Comparison of ENCODE assay signal across 9 cellular contexts in genomic region chr1:231757101-231757404, GRCh38.
A peak's percentile ranks its signal among the peaks of the same experiment; 100 is the strongest.
DNase-seq lines count a peak whose midpoint lies in the region; ATAC-seq and TF ChIP-seq lines count a peak whose summit lies in the region.
"Had no signal": no experiment of that assay in that cellular context is flagged by ENCODE, and none has a peak within 500 bp of the region (broad histone marks: within the 10 kb centered on the region; RNA-seq: fewer than 3 reads in every experiment).

No MANE protein-coding gene starts in this region.

- H3K4me1 ChIP-seq in Caco-2, result no peaks in the 10 kb centered on the region
- H3K4me1 ChIP-seq in gastroesophageal sphincter, result no peaks in the 10 kb centered on the region

- POLR2A ChIA-PET in Caco-2 (lab: Charles Lee), result no interaction called here

- H3K36me3 ChIP-seq in Caco-2 (ENCODE audit: control insufficient read depth, insufficient read depth, low read length), result no peaks in the 10 kb centered on the region
- H3K36me3 ChIP-seq in gastroesophageal sphincter, result peaks cover 0 to 20% of the 10 kb centered on the region in 2 donors

- no TSS peak for BruUV-seq in Caco-2 (replicated peaks; lab: Mats Ljungman, UMichigan)

- intact Hi-C loops in Caco-2 (cut with micrococcal nuclease; ENCODE audit: unreplicated experiment), result loop anchor here (1.0 to 5.0 kb wide), 2 partner anchors 49 to 130 kb away; partner anchors contain the start of gene DISC1
- intact Hi-C loops in head of caudate nucleus (cut with DNase I), result loop anchor here (1.0 kb wide), 1 partner anchor 49 kb away; no protein-coding TSS in a partner anchor
- intact Hi-C loops in activated T-helper 1 cell treated with anti-CD3 and anti-CD28 coated beads, Interleukin-12 subunit alpha, Interleukin-12 subunit beta, Interleukin-2, Interleukin-4 antibody, amounts not matched to agents 30 ng/mL and 10 ng/mL and 1 ng/mL, durations not matched to agents 14 hours and 24 hours and 36 hours (cut with micrococcal nuclease), result loop anchor here (2.0 kb wide), 1 partner anchor 50 kb away; no protein-coding TSS in a partner anchor

- H3K27me3 Mint-ChIP-seq in endothelial cell (ENCODE audit: unreplicated experiment) (peaks cover under 1% of the 10 kb centered on the region), Caco-2 (ENCODE audit: insufficient read depth, unreplicated experiment) (no peaks in the 10 kb centered on the region)
- no peaks in the 10 kb centered on the region for H3K27me3 Mint-ChIP-seq in activated T-helper 1 cell treated with anti-CD3 and anti-CD28 coated beads, Interleukin-12 subunit alpha, Interleukin-12 subunit beta, Interleukin-2, Interleukin-4 antibody, amounts not matched to agents 30 ng/mL and 10 ng/mL and 1 ng/mL, durations not matched to agents 14 hours and 24 hours and 36 hours (ENCODE audit: insufficient read depth)

- DNase-seq in endothelial cell (ENCODE audit: low spot score) (no peak), Caco-2 (no peak), head of caudate nucleus (no peak)
- DNase-seq in activated T-helper 1 cell treated with anti-CD3 and anti-CD28 coated beads, Interleukin-12 subunit alpha, Interleukin-12 subunit beta, Interleukin-2, Interleukin-4 antibody, amounts not matched to agents 30 ng/mL and 10 ng/mL and 1 ng/mL, durations not matched to agents 14 hours and 24 hours and 36 hours (ENCODE audit: low spot score), result no peak

- H3K27ac ChIP-seq in gastroesophageal sphincter, result no peak overlapping the region
- H3K27ac ChIP-seq: SK-N-MC had no signal

- peaks cover 4% of the 10 kb centered on the region; the same call in 1 of the 2 replicates for H3K9me3 ChIP-seq in Caco-2
- peaks cover 0 to 22% (median 0%) of the 10 kb centered on the region in 3 donors for H3K9me3 ChIP-seq in gastroesophageal sphincter

- H3K27ac Mint-ChIP-seq in endothelial cell (ENCODE audit: unreplicated experiment) (no peak overlapping the region), Caco-2 (ENCODE audit: unreplicated experiment) (no peak overlapping the region)
- H3K27ac Mint-ChIP-seq in activated T-helper 1 cell treated with anti-CD3 and anti-CD28 coated beads, Interleukin-12 subunit alpha, Interleukin-12 subunit beta, Interleukin-2, Interleukin-4 antibody, amounts not matched to agents 30 ng/mL and 10 ng/mL and 1 ng/mL, durations not matched to agents 14 hours and 24 hours and 36 hours, result no peak overlapping the region

- CTCF ChIA-PET in Caco-2 (lab: Charles Lee), result interaction anchor here (0.9 to 1.8 kb wide), 9 partner anchors 10 to 110 kb away, joined by 3 to 14 read pairs (median 4); no protein-coding TSS in a partner anchor

- ATAC-seq in GM18505 (IDR thresholded peaks at IDR 0.05; ENCODE audit: unreplicated experiment) (peak; percentile 46), GM21619 (IDR thresholded peaks at IDR 0.05; ENCODE audit: unreplicated experiment) (peak; percentile 43), HG03520 (IDR thresholded peaks at IDR 0.05; ENCODE audit: unreplicated experiment) (peak; percentile 32), gastroesophageal sphincter (no peak)

- peak; percentile 20 for TF ChIP-seq CTCF in endothelial cell (IDR thresholded peaks at IDR 0.05; ENCODE audit: unreplicated experiment)
- TF ChIP-seq CTCF in Caco-2 (IDR thresholded peaks at IDR 0.05; ENCODE audit: insufficient read depth in 1 of 2, low read depth in 1 of 2, low read length in 1 of 2, severe bottlenecking in 1 of 2, unreplicated experiment in 1 of 2), result no peak
- TF ChIP-seq CTCF in gastroesophageal sphincter (IDR thresholded peaks at IDR 0.05), result no peak

- H3K27me3 ChIP-seq in Caco-2 (replicated peaks; ENCODE audit: control insufficient read depth, insufficient read depth, low read length) (no peaks in the 10 kb centered on the region), gastroesophageal sphincter (no peaks in the 10 kb centered on the region)

- H3K9me3 Mint-ChIP-seq in endothelial cell (ENCODE audit: unreplicated experiment) (peaks cover 6% of the 10 kb centered on the region), Caco-2 (ENCODE audit: unreplicated experiment) (peaks cover 27% of the 10 kb centered on the region)
- peaks cover 6% of the 10 kb centered on the region for H3K9me3 Mint-ChIP-seq in activated T-helper 1 cell treated with anti-CD3 and anti-CD28 coated beads, Interleukin-12 subunit alpha, Interleukin-12 subunit beta, Interleukin-2, Interleukin-4 antibody, amounts not matched to agents 30 ng/mL and 10 ng/mL and 1 ng/mL, durations not matched to agents 14 hours and 24 hours and 36 hours

- no peak for TF ChIP-seq POLR2A in GM18505 (IDR thresholded peaks at IDR 0.05; ENCODE audit: borderline replicate concordance, extremely low read depth, insufficient read depth, insufficient read length)
- TF ChIP-seq POLR2A in gastroesophageal sphincter (IDR thresholded peaks at IDR 0.05), result no peak

- WGBS in gastroesophageal sphincter (ENCODE audit: low coverage in 1 of 2), 2 donors, result 26 to 30% methylated on average over 2 of the region's 2 CpGs

- no peak overlapping the region for H3K4me3 ChIP-seq in Caco-2 (ENCODE audit: low read depth, low read length)
- no peak overlapping the region for H3K4me3 ChIP-seq in gastroesophageal sphincter
- H3K4me3 ChIP-seq: SK-N-MC had no signal

- H3K4me3 Mint-ChIP-seq in endothelial cell (ENCODE audit: unreplicated experiment), result no peak overlapping the region
- H3K4me3 Mint-ChIP-seq in Caco-2 (ENCODE audit: unreplicated experiment), result no peak overlapping the region
- H3K4me3 Mint-ChIP-seq in activated T-helper 1 cell treated with anti-CD3 and anti-CD28 coated beads, Interleukin-12 subunit alpha, Interleukin-12 subunit beta, Interleukin-2, Interleukin-4 antibody, amounts not matched to agents 30 ng/mL and 10 ng/mL and 1 ng/mL, durations not matched to agents 14 hours and 24 hours and 36 hours, result no peak overlapping the region

- H3K4me1 Mint-ChIP-seq in endothelial cell (ENCODE audit: unreplicated experiment) (peaks cover 8% of the 10 kb centered on the region), Caco-2 (ENCODE audit: low read depth, unreplicated experiment) (no peaks in the 10 kb centered on the region)
- no peaks in the 10 kb centered on the region for H3K4me1 Mint-ChIP-seq in activated T-helper 1 cell treated with anti-CD3 and anti-CD28 coated beads, Interleukin-12 subunit alpha, Interleukin-12 subunit beta, Interleukin-2, Interleukin-4 antibody, amounts not matched to agents 30 ng/mL and 10 ng/mL and 1 ng/mL, durations not matched to agents 14 hours and 24 hours and 36 hours (ENCODE audit: low read depth)

- H3K36me3 Mint-ChIP-seq in endothelial cell (ENCODE audit: low read depth, unreplicated experiment), result peaks cover 63% of the 10 kb centered on the region
- H3K36me3 Mint-ChIP-seq in Caco-2 (ENCODE audit: insufficient read depth, unreplicated experiment), result peaks cover 11% of the 10 kb centered on the region
- peaks cover 13% of the 10 kb centered on the region for H3K36me3 Mint-ChIP-seq in activated T-helper 1 cell treated with anti-CD3 and anti-CD28 coated beads, Interleukin-12 subunit alpha, Interleukin-12 subunit beta, Interleukin-2, Interleukin-4 antibody, amounts not matched to agents 30 ng/mL and 10 ng/mL and 1 ng/mL, durations not matched to agents 14 hours and 24 hours and 36 hours (ENCODE audit: low read depth)

- TF ChIP-seq EP300 in gastroesophageal sphincter (IDR thresholded peaks at IDR 0.05), result no peak
